In the genomic region with DNA sequence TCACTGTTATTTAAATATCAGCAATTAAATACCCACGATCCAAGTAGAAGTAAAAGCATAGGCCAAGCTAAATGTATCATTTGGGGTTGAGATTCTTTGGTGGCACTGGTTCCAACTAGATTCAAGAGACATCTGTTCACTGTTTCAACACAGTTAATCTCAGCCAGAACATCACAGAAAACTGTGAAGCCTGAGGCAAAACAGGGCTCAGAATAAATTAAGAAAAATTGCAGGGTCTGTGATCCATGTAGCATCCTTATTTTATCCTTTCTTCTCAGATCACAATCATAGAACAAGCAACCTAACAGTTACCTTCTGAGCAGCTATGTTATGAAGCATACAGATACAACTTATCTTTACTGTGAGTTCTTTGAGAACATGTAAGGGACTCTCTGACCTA, we compare ENCODE assay signal across 15 cellular contexts.
"Had no signal": no experiment of that assay in that cellular context is flagged by ENCODE, and none has a peak within 500 bp of the region (broad histone marks: within the 10 kb centered on the region; RNA-seq: fewer than 3 reads in every experiment).

No MANE protein-coding gene starts in this region.

- H2AFZ ChIP-seq: neural progenitor cell had no signal

- H3K27me3 Mint-ChIP-seq: activated CD4-positive, alpha-beta memory T cell treated with anti-CD3 and anti-CD28 coated beads, Interleukin-2, amount 10 ng/mL, durations not matched to agents 7 days and 5 days had no signal

- H3K9me3 Mint-ChIP-seq: activated CD4-positive, alpha-beta memory T cell treated with anti-CD3 and anti-CD28 coated beads, Interleukin-2, amount 10 ng/mL, durations not matched to agents 7 days and 5 days; neural progenitor cell had no signal

- ATAC-seq: esophagus mucosa, heart right ventricle, left ventricle myocardium superior had no signal

- H3K9ac ChIP-seq: neural progenitor cell had no signal

- H3K4me3 Mint-ChIP-seq: activated CD4-positive, alpha-beta memory T cell treated with anti-CD3 and anti-CD28 coated beads, Interleukin-2, amount 10 ng/mL, durations not matched to agents 7 days and 5 days; neural progenitor cell had no signal

- H3K27ac ChIP-seq: brain microvascular endothelial cell, heart right ventricle, neural progenitor cell, ovary, stomach had no signal

- H3K4me1 Mint-ChIP-seq: activated CD4-positive, alpha-beta memory T cell treated with anti-CD3 and anti-CD28 coated beads, Interleukin-2, amount 10 ng/mL, durations not matched to agents 7 days and 5 days; neural progenitor cell had no signal

- H3K27ac Mint-ChIP-seq: activated CD4-positive, alpha-beta memory T cell treated with anti-CD3 and anti-CD28 coated beads, Interleukin-2, amount 10 ng/mL, durations not matched to agents 7 days and 5 days; neural progenitor cell had no signal

- H3K4me1 ChIP-seq: neural progenitor cell had no signal

- DNase-seq: activated CD4-positive, alpha-beta memory T cell treated with anti-CD3 and anti-CD28 coated beads, Interleukin-2, amount 10 ng/mL, durations not matched to agents 7 days and 5 days; activated naive CD4-positive, alpha-beta T cell treated with Interleukin-2 at 50 U/mL for 16 hours; amniotic stem cell; brain microvascular endothelial cell; foreskin melanocyte; heart right ventricle; kidney; left ventricle myocardium superior; ovary; stimulated activated CD4-positive, alpha-beta T cell treated with anti-CD3 and anti-CD28 coated beads, Interleukin-4, amount 100 ng/mL, for 24 hours; stomach; SW 1271; T-helper 9 cell had no signal

- H3K27me3 ChIP-seq: brain microvascular endothelial cell, heart right ventricle, neural progenitor cell, ovary, stomach had no signal

- H3K4me3 ChIP-seq: heart right ventricle, neural progenitor cell, ovary, stomach had no signal

- H3K4me2 ChIP-seq: neural progenitor cell had no signal
